8 cellular contexts compared by ENCODE assay signal in the genomic region with DNA sequence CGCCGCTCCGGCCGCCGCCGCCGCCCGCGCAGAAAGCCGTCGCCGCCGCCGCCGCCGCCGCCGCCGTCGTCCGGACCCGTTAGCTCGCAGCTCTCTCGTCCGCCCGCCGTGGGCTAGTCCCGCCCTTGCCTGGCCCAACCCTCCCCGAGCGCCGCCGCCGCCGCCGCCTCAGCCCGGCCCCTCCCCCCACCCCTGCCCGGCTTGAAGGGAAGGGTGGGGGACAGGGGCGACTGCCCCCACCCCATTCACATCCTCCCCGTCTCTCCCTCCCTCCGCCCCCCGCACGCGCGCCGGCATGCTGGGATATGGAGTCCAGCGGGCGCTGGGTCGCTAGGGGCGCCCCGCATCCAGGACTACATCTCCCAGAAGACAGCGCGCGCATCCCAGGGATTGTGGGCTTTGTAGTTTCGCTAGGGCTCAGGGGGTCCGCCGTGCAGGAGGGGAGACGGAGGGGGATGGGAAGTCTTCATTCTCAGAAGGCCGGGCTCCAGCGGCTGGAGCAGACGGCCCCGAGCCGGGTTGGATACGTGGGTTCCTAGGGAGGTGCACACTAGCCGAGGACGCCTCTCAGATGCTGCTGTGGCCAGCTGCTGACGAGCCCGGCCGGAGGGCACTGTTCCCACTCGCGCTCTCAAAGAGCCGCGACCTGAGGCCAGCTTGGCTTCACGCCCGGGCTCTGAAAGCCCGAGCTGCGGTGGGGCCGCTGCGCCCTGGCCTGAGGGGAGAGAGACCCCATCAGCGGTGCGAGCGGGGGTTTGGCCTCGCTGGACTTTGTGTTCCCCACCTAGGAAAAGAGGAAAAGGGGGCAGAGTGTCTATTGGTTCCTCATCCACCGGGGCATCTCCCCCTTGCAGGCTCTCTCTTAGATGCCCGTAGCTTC. TPM values are rescaled to one million over a fixed set of nuclear protein-coding genes. Genes with fewer than 3 reads are reported as not detected.
DNase-seq lines count a peak whose midpoint lies in the region; ATAC-seq and TF ChIP-seq lines count a peak whose summit lies in the region.

A gene with protein sequence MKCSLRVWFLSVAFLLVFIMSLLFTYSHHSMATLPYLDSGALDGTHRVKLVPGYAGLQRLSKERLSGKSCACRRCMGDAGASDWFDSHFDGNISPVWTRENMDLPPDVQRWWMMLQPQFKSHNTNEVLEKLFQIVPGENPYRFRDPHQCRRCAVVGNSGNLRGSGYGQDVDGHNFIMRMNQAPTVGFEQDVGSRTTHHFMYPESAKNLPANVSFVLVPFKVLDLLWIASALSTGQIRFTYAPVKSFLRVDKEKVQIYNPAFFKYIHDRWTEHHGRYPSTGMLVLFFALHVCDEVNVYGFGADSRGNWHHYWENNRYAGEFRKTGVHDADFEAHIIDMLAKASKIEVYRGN (minus strand): TSS at position 118 of the 880 bp plus-strand sequence. CDS start 40,570 bp downstream, outside the sequence.

- H2BK5ac ChIP-seq in mesendoderm (ENCODE audit: low read length) = peak within 1 kb of the TSS; percentile 91

- peak within 1 kb of the TSS; percentile 92 for H3K4me3 Mint-ChIP-seq in CD4-positive, alpha-beta T cell
- peak within 1 kb of the TSS; percentile 96 to 97 for H3K4me3 Mint-ChIP-seq in effector memory CD8-positive, alpha-beta T cell

- peaks cover 8% of the 10 kb centered on the region for H3K79me1 ChIP-seq in mesendoderm (ENCODE audit: low read length)

- H3K27ac ChIP-seq in CD4-positive, alpha-beta T cell (ENCODE audit: low read depth, low read length) = peak within 1 kb of the TSS; percentile 33
- peak within 1 kb of the TSS; percentile 18; the same call in 1 of the 2 replicates for H3K27ac ChIP-seq in HL-60 (replicated peaks)
- H3K27ac ChIP-seq in mesendoderm (ENCODE audit: low read depth, low read length) = peak within 1 kb of the TSS; percentile 72

- H3K36me3 ChIP-seq in mesendoderm (ENCODE audit: control insufficient read depth, insufficient read depth, low read length) = peaks cover 2% of the 10 kb centered on the region

- no peaks in the 10 kb centered on the region for H3K9me3 Mint-ChIP-seq in CD4-positive, alpha-beta T cell
- no peaks in the 10 kb centered on the region for H3K9me3 Mint-ChIP-seq in effector memory CD8-positive, alpha-beta T cell

- H2BK120ac ChIP-seq in mesendoderm (ENCODE audit: low read depth, low read length) = peak within 1 kb of the TSS; percentile 3

- no peaks in the 10 kb centered on the region for H3K9me3 ChIP-seq in CD4-positive, alpha-beta T cell (ENCODE audit: control insufficient read depth, low read length)

- peak within 1 kb of the TSS; percentile 96 for H2AK5ac ChIP-seq in mesendoderm (ENCODE audit: low read length)

- CTCF ChIA-PET in CD4-positive, alpha-beta T cell (lab: Charles Lee) = interaction anchor here (0.7 to 1.1 kb wide), 2 partner anchors 30 kb away, joined by 3 read pairs; no protein-coding TSS in a partner anchor

- POLR2A ChIA-PET in CD4-positive, alpha-beta T cell (lab: Charles Lee) = interaction anchor here (0.8 to 3.5 kb wide), 13 partner anchors 11 to 187 kb away, joined by 3 to 53 read pairs (median 6); partner anchors contain the start of genes AARS1, DDX19A, EXOSC6 and FCSK

- peak within 1 kb of the TSS; percentile 95 for H3K18ac ChIP-seq in mesendoderm (ENCODE audit: low read length)

- intact Hi-C loops in CD4-positive, alpha-beta T cell (cut with DNase I, micrococcal nuclease) = loop anchor here (1.0 to 5.0 kb wide), 7 partner anchors 15 to 363 kb away; partner anchors contain the start of genes FCSK (in 2 of the 2), COG4 (in 1 of the 2), SF3B3 (in 1 of the 2) and VAC14 (in 1 of the 2)

- no peak within 1 kb of the TSS for H2BK15ac ChIP-seq in mesendoderm (replicated peaks; ENCODE audit: low read depth)

- peaks cover 5% of the 10 kb centered on the region for H3K4me1 ChIP-seq in mesendoderm (ENCODE audit: control insufficient read depth, low read depth, low read length)

- H3K4me2 ChIP-seq in mesendoderm (ENCODE audit: low read length) = peak within 1 kb of the TSS; percentile 85

- peaks cover 45% of the 10 kb centered on the region for H3K4me1 Mint-ChIP-seq in CD4-positive, alpha-beta T cell (ENCODE audit: low read depth)
- H3K4me1 Mint-ChIP-seq in effector memory CD8-positive, alpha-beta T cell (ENCODE audit: low read depth in 2 of 2) = peaks cover 23 to 27% of the 10 kb centered on the region in 2 donors

- H3K56ac ChIP-seq in mesendoderm (ENCODE audit: low read length) = peak within 1 kb of the TSS; percentile 95

- H3K27me3 ChIP-seq in CD4-positive, alpha-beta T cell (ENCODE audit: control insufficient read depth, insufficient read depth, low read length) = no peaks in the 10 kb centered on the region
- H3K27me3 ChIP-seq in HL-60 (ENCODE audit: insufficient read depth, poor library complexity, severe bottlenecking) (no peaks in the 10 kb centered on the region), mesendoderm (ENCODE audit: insufficient read depth, low read length, poor library complexity) (no peaks in the 10 kb centered on the region)

- ATAC-seq in CD4-positive, alpha-beta T cell (ENCODE audit: poor library complexity) = peak; percentile 97
- ATAC-seq in GM19438 (IDR thresholded peaks at IDR 0.05; ENCODE audit: low read depth, unreplicated experiment) = peak; percentile 78
- peak; percentile 96 for ATAC-seq in effector memory CD8-positive, alpha-beta T cell (replicated peaks)

- H3K27ac Mint-ChIP-seq in CD4-positive, alpha-beta T cell = peak within 1 kb of the TSS; percentile 82
- H3K27ac Mint-ChIP-seq in effector memory CD8-positive, alpha-beta T cell = peak within 1 kb of the TSS; percentile 89 to 94

- DNase-seq in CD4-positive, alpha-beta T cell = peak; percentile 87 to 95 (median 92)
- DNase-seq in HL-60 (ENCODE audit: low read depth in 1 of 2, low spot score in 1 of 2) = peak; percentile 80 to 88
- DNase-seq in NOMO-1 treated with DMSO at 0.1 percent for 48 hours (lab: John Stamatoyannopoulos, UW; ENCODE audit: unreplicated experiment) = peak; percentile 85
- peak; percentile 89 for DNase-seq in activated CD8-positive, alpha-beta memory T cell treated with anti-CD3 and anti-CD28 coated beads for 4 hours (ENCODE audit: low read depth in 2 of 2)
- DNase-seq in effector memory CD8-positive, alpha-beta T cell = peak; percentile 90
- peak; percentile 98 for DNase-seq in mesendoderm
- peak; percentile 91 for DNase-seq in stimulated activated CD8-positive, alpha-beta memory T cell treated with anti-CD3 and anti-CD28 coated beads, Interleukin-12 subunit alpha, Interleukin-12 subunit beta, amount 100 ng/mL, for 4 hours (ENCODE audit: low read depth)

- H3K4me3 ChIP-seq in HL-60 (replicated peaks; ENCODE audit: insufficient read depth, low read length) = peak within 1 kb of the TSS; percentile 75
- H3K4me3 ChIP-seq in mesendoderm (ENCODE audit: low read length) = peak within 1 kb of the TSS; percentile 89

- peaks cover 10% of the 10 kb centered on the region for H3K36me3 Mint-ChIP-seq in CD4-positive, alpha-beta T cell (ENCODE audit: low read depth)
- no peaks in the 10 kb centered on the region for H3K36me3 Mint-ChIP-seq in effector memory CD8-positive, alpha-beta T cell (ENCODE audit: insufficient read depth)

- H3K9ac ChIP-seq in mesendoderm (ENCODE audit: low read length) = peak within 1 kb of the TSS; percentile 90

- no peak within 1 kb of the TSS for H4K5ac ChIP-seq in mesendoderm (ENCODE audit: low read length)

- WGBS in mesendoderm (ENCODE audit: extremely low coverage, insufficient coverage, low lambda C conversion rate) = no CpG with 5 or more reads among the region's 84 CpGs

- H3K27me3 Mint-ChIP-seq in CD4-positive, alpha-beta T cell = no peaks in the 10 kb centered on the region
- H3K27me3 Mint-ChIP-seq in effector memory CD8-positive, alpha-beta T cell = no peaks in the 10 kb centered on the region

- H4K8ac ChIP-seq in mesendoderm (ENCODE audit: low read depth, low read length) = no peak within 1 kb of the TSS

- peak within 1 kb of the TSS; percentile 100 for H3K23ac ChIP-seq in mesendoderm (ENCODE audit: low read length)

- H3K4ac ChIP-seq in mesendoderm (ENCODE audit: low read depth, low read length) = peak within 1 kb of the TSS; percentile 94

- TF ChIP-seq CTCF in CD4-positive, alpha-beta T cell (IDR thresholded peaks at IDR 0.05) = no peak
- TF ChIP-seq CTCF in HL-60 (IDR thresholded peaks at IDR 0.05; ENCODE audit: insufficient read depth, low read length) = no peak

- peaks cover 35% of the 10 kb centered on the region for H3K79me2 ChIP-seq in mesendoderm (ENCODE audit: control insufficient read depth, insufficient read depth, low read length)

RNA-seq across cellular contexts. Expression of the gene that starts here (rescaled TPM):
- total RNA-seq in CD4-positive, alpha-beta T cell = 10 to 100 TPM in 1 of 2 experiments, 1 to 10 TPM in 1; 9.8 to 11.1 TPM
- polyA plus RNA-seq in mesendoderm (2013, experiment 1 of 2) = 23.5 TPM
- polyA plus RNA-seq in mesendoderm (2013, experiment 2 of 2) = 23.1 TPM

Comparison
In these comparisons a context has a peak if more than half of its experiments do, and no peak if none do; other contexts are left out.
1. Peak in every context shown above with its lines: DNase-seq, ATAC-seq, H3K4me3 ChIP-seq and H3K27ac ChIP-seq.
2. H3K27ac ChIP-seq: peak in every context shown above with its lines; median percentile 72 in mesendoderm; 33 in CD4-positive, alpha-beta T cell; 18 in HL-60.